ENCODE assay signal across 9 cellular contexts in the genomic region with DNA sequence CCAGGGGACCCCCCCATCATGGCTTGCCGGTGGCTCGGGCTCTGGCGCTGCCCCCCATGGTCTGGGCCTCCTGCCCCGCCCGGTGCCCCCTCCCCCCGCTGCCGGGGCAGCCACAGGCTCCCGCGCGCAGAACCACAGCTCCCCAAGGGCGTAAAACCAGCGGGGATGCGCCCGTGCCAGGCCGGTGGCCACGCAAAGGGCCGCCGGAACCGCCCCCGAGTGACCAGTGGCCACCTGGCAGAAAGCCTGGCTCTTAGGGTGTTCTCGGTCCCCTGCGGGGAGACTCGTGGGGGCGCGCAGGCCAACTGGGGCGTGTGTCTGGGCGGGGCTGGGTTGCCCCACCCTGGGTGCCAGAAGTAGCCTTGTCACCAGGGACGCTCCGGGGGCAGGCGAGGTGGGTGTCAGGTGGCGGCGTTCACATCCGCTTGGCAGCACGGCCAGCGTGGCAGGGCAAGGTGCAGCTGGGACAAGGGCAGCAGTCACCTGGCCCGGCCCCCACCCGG. TPM values are rescaled to one million over a fixed set of nuclear protein-coding genes. Genes with fewer than 3 reads are reported as not detected.
DNase-seq lines count a peak whose midpoint lies in the region; ATAC-seq and TF ChIP-seq lines count a peak whose summit lies in the region.
"Had no signal": no experiment of that assay in that cellular context is flagged by ENCODE, and none has a peak within 500 bp of the region (broad histone marks: within the 10 kb centered on the region; RNA-seq: fewer than 3 reads in every experiment).

No MANE protein-coding gene starts in this region.

- no peak overlapping the region for H4K8ac ChIP-seq in mesendoderm (ENCODE audit: low read depth, low read length)

- H3K36me3 ChIP-seq in BLaER1 = peaks cover 12% of the 10 kb centered on the region; the same call in 1 of the 2 replicates
- no peaks in the 10 kb centered on the region for H3K36me3 ChIP-seq in HCT116 (ENCODE audit: control insufficient read depth in 1 of 2, insufficient read depth in 2 of 2, low read length in 2 of 2)
- H3K36me3 ChIP-seq in brain microvascular endothelial cell (replicated peaks) = no peaks in the 10 kb centered on the region
- no peaks in the 10 kb centered on the region for H3K36me3 ChIP-seq in mesendoderm (ENCODE audit: control insufficient read depth, insufficient read depth, low read length)

- no peaks in the 10 kb centered on the region for H3K9me3 ChIP-seq in BLaER1
- no peaks in the 10 kb centered on the region for H3K9me3 ChIP-seq in HCT116 (ENCODE audit: control insufficient read depth in 1 of 2, insufficient read depth in 1 of 2, low read depth in 1 of 2, low read length in 2 of 2)

- WGBS in mesendoderm (ENCODE audit: extremely low coverage, insufficient coverage, low lambda C conversion rate) = no CpG with 5 or more reads among the region's 37 CpGs

- H3K4me1 ChIP-seq in BLaER1 = peaks cover 81% of the 10 kb centered on the region
- peaks cover 36 to 55% of the 10 kb centered on the region in 2 experiments for H3K4me1 ChIP-seq in HCT116 (ENCODE audit: control insufficient read depth in 1 of 2, insufficient read depth in 2 of 2, low read length in 2 of 2)
- H3K4me1 ChIP-seq in mesendoderm (ENCODE audit: control insufficient read depth, low read depth, low read length) = no peaks in the 10 kb centered on the region

- H3K4me2 ChIP-seq in BLaER1 (peak overlapping the region; percentile 85), HCT116 (ENCODE audit: low read length) (peak overlapping the region; percentile 97), mesendoderm (ENCODE audit: low read length) (peak overlapping the region; percentile 86)

- H3K9ac ChIP-seq in BLaER1 (no peak overlapping the region), HCT116 (ENCODE audit: low read length) (peak overlapping the region; percentile 91), mesendoderm (ENCODE audit: low read length) (peak overlapping the region; percentile 59)

- H4K20me1 ChIP-seq in BLaER1 (peaks cover 36% of the 10 kb centered on the region), HCT116 (ENCODE audit: insufficient read depth) (no peaks in the 10 kb centered on the region)

- H3K79me2 ChIP-seq in HCT116 (ENCODE audit: insufficient read depth, low read length) (peaks cover 34% of the 10 kb centered on the region), mesendoderm (ENCODE audit: control insufficient read depth, insufficient read depth, low read length) (no peaks in the 10 kb centered on the region)

- no peak overlapping the region for H2BK5ac ChIP-seq in mesendoderm (ENCODE audit: low read length)

- POLR2A ChIA-PET in HCT116 (lab: Charles Lee) = interaction anchor here (1.5 kb wide), 1 partner anchor 11 kb away, joined by 3 read pairs; no protein-coding TSS in a partner anchor

- no TSS peak for BruUV-seq in HCT116 (replicated peaks; lab: Mats Ljungman, UMichigan)

- DNase-seq in HCT116 (ENCODE audit: low read depth, low spot score) (no peak), brain microvascular endothelial cell (no peak), mesendoderm (no peak), NCI-H1436 treated with DMSO at 0.1 percent for 48 hours (lab: John Stamatoyannopoulos, UW) (no peak)

- H3K4me3 ChIP-seq in BLaER1 (peak overlapping the region; percentile 41), HCT116 (replicated peaks in 1 of 2; ENCODE audit: low read depth in 1 of 2, low read length in 2 of 2) (peak overlapping the region; percentile 32 to 89), brain microvascular endothelial cell (ENCODE audit: low read depth, low read length) (peak overlapping the region; percentile 17), mesendoderm (ENCODE audit: low read length) (no peak overlapping the region)

- no peak overlapping the region for H3K23ac ChIP-seq in mesendoderm (ENCODE audit: low read length)

- intact Hi-C loops in HCT116 (cut with micrococcal nuclease) = loop anchor here (2.0 kb wide), 1 partner anchor 17 kb away; no protein-coding TSS in a partner anchor

- TF ChIP-seq RAD21 in HCT116 (IDR thresholded peaks at IDR 0.05; ENCODE audit: low read depth) = no peak

- H3K56ac ChIP-seq in mesendoderm (ENCODE audit: low read length) = peak overlapping the region; percentile 82

- CTCF ChIA-PET in HCT116 (lab: Charles Lee) = interaction anchor here (0.7 kb wide), 1 partner anchor 204 kb away, joined by 3 read pairs; no protein-coding TSS in a partner anchor

- RAD21 ChIA-PET in HCT116 (lab: Charles Lee; ENCODE audit: low non-redundant PET in 1 of 2, low total read pairs in 2 of 2, uncharacterized antibody in 2 of 2, unreplicated experiment in 2 of 2) = no interaction called here

- peak overlapping the region; percentile 27 for H3K4ac ChIP-seq in mesendoderm (ENCODE audit: low read depth, low read length)

- TF ChIP-seq CTCF in HCT116 (IDR thresholded peaks at IDR 0.05 in 2 of 3, conservative IDR thresholded peaks at IDR 0.05 in 1 of 3; ENCODE audit: borderline replicate concordance in 1 of 3, insufficient read depth in 1 of 3, low read depth in 2 of 3, low read length in 2 of 3) (no peak), brain microvascular endothelial cell (IDR thresholded peaks at IDR 0.05; ENCODE audit: low read depth, low read length, missing control alignments) (no peak)

- TF ChIP-seq POLR2A in HCT116 (IDR thresholded peaks at IDR 0.05; ENCODE audit: borderline replicate concordance, extremely low read depth, insufficient read depth, insufficient read length) = no peak

- H3K9me2 ChIP-seq in HCT116 (ENCODE audit: insufficient read depth) = no peaks in the 10 kb centered on the region

- no peaks in the 10 kb centered on the region for H3K79me1 ChIP-seq in mesendoderm (ENCODE audit: low read length)

- H2AK5ac ChIP-seq in mesendoderm (ENCODE audit: low read length) = no peak overlapping the region

- H3K27me3 ChIP-seq in BLaER1 (no peaks in the 10 kb centered on the region), HCT116 (ENCODE audit: insufficient read depth, low read length) (no peaks in the 10 kb centered on the region), brain microvascular endothelial cell (replicated peaks) (no peaks in the 10 kb centered on the region), mesendoderm (ENCODE audit: insufficient read depth, low read length, poor library complexity) (no peaks in the 10 kb centered on the region)

- H3K18ac ChIP-seq in mesendoderm (ENCODE audit: low read length) = peak overlapping the region; percentile 9

- no peak overlapping the region for H2AFZ ChIP-seq in HCT116 (ENCODE audit: low read depth, low read length, poor library complexity, severe bottlenecking)

- H3K27ac ChIP-seq in BLaER1 = peak overlapping the region; percentile 13; the same call in 1 of the 2 replicates
- peak overlapping the region; percentile 48; the same call in 1 of the 2 replicates for H3K27ac ChIP-seq in HCT116 (ENCODE audit: low read depth, low read length)
- no peak overlapping the region for H3K27ac ChIP-seq in brain microvascular endothelial cell
- H3K27ac ChIP-seq in mesendoderm (ENCODE audit: low read depth, low read length) = no peak overlapping the region

- peak; percentile 31 for ATAC-seq in HCT116
- no peak for ATAC-seq in GM18909 (IDR thresholded peaks at IDR 0.05; ENCODE audit: poor library complexity, unreplicated experiment)
- no peak for ATAC-seq in activated CD4-positive, CD25-positive, alpha-beta regulatory T cell treated with anti-CD3 and anti-CD28 coated beads, Interleukin-2, amount 50 U/mL, for 24 hours
- no peak for ATAC-seq in GM21529 (IDR thresholded peaks at IDR 0.05; ENCODE audit: unreplicated experiment)

- no peak overlapping the region for H2BK15ac ChIP-seq in mesendoderm (replicated peaks; ENCODE audit: low read depth)

- in situ Hi-C loops in brain microvascular endothelial cell (cut with HindIII; ENCODE audit: low pct_ligation_motif_present, low sequenced_read_pairs) = no loop called here

- H2BK120ac ChIP-seq in mesendoderm (ENCODE audit: low read depth, low read length) = no peak overlapping the region

- H4K5ac ChIP-seq in mesendoderm (ENCODE audit: low read length) = no peak overlapping the region

TF ChIP-seq in HCT116, 20 proteins besides CTCF, POLR2A, EP300 and RAD21:
- TF ChIP-seq ZNF274 (IDR thresholded peaks at IDR 0.05; ENCODE audit: low read depth, low read length) (no peak), JUND (IDR thresholded peaks at IDR 0.05) (no peak), ELF1 (IDR thresholded peaks at IDR 0.05; ENCODE audit: borderline replicate concordance, low read depth) (no peak), FOSL1 (IDR thresholded peaks at IDR 0.05; ENCODE audit: low read depth) (no peak)

RNA-seq across cellular contexts. Expression of gene AGPAT2, which starts 0.5 kb away (rescaled TPM):
- total RNA-seq in HCT116 (2021; ENCODE audit: unreplicated experiment) = 86.0 TPM
- polyA plus RNA-seq in HCT116 (2012) = 84.7 and 91.2 TPM in 2 replicates
- polyA plus RNA-seq in mesendoderm (2013, experiment 1 of 2) = 14.1 TPM
- 14.3 TPM for polyA plus RNA-seq in mesendoderm (2013, experiment 2 of 2)

RNA-seq across cellular contexts. Expression of gene DIPK1B, which starts 24.6 kb away (rescaled TPM):
- total RNA-seq in HCT116 (2021; ENCODE audit: unreplicated experiment) = 15.6 TPM
- polyA plus RNA-seq in HCT116 (2012) = 13.9 and 14.7 TPM in 2 replicates
- polyA plus RNA-seq in mesendoderm (2013, experiment 1 of 2) = 17.8 TPM
- polyA plus RNA-seq in mesendoderm (2013, experiment 2 of 2) = 18.1 TPM

RNA-seq across cellular contexts. Expression of gene EGFL7, which starts 25.1 kb away (rescaled TPM):
- 82.0 TPM for total RNA-seq in HCT116 (2021; ENCODE audit: unreplicated experiment)
- 87.5 and 89.7 TPM in 2 replicates for polyA plus RNA-seq in HCT116 (2012)
- 14.0 TPM for polyA plus RNA-seq in mesendoderm (2013, experiment 1 of 2)
- 13.6 TPM for polyA plus RNA-seq in mesendoderm (2013, experiment 2 of 2)

RNA-seq across cellular contexts. Expression of gene LCN10, which starts 55.0 kb away (rescaled TPM):
- total RNA-seq in HCT116 (2021; ENCODE audit: unreplicated experiment) = not detected
- 0.07 TPM in 1 of 2 replicates, not detected in the other for polyA plus RNA-seq in HCT116 (2012)
- polyA plus RNA-seq in mesendoderm (2013, experiment 1 of 2) = 0.27 TPM
- polyA plus RNA-seq in mesendoderm (2013, experiment 2 of 2) = 0.59 TPM
- total RNA-seq: fibroblast of lung had no signal
- polyA plus RNA-seq: fibroblast of lung had no signal

Comparison
In these comparisons a context has a peak if more than half of its experiments do, and no peak if none do; other contexts are left out.
1. H3K27ac ChIP-seq: peak in BLaER1 (single experiment) and HCT116 (single experiment); none in brain microvascular endothelial cell (single experiment) and mesendoderm (single experiment).
2. Peak in every context shown above with its lines, with median percentiles within 50 percentile points of each other: H3K4me2 ChIP-seq.